In the genomic region with DNA sequence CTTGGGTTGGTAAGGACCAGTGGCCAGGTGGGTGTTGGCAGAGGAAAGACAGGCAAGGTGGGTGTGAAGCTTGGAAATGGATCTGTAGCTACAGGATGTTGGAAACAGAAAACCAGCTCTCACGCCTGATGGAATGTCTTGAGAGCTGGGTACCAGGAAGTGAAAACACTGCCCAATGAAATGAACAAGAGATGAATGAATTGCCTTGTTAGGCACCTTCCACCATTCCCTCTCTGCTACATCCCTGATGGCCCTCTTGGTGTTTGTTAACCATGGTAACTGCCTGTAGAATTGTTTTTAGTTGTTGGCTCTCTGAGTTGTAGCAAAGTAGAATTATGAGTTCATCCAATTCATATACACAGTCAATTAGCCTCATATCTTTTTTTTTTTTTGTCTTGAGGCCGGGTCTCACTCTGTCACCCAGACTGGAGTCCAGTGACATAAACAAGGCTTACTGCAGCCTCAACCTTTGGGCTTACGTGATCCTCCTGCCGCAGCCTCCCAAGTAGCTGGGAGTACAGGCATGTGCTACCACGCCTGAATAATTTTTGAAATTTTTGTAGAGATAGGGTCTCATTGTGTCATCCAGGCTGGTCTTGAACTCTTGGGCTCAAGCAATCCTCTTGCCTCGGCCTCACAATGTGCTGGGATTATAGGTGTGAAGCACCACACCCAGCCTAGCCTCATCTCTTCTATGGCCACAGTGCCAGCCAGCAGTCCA, we compare ENCODE assay signal across 17 cellular contexts. TPM values are rescaled to one million over a fixed set of nuclear protein-coding genes. Genes with fewer than 3 reads are reported as not detected.
DNase-seq lines count a peak whose midpoint lies in the region; ATAC-seq and TF ChIP-seq lines count a peak whose summit lies in the region.
"Had no signal": no experiment of that assay in that cellular context is flagged by ENCODE, and none has a peak within 500 bp of the region (broad histone marks: within the 10 kb centered on the region; RNA-seq: fewer than 3 reads in every experiment).

No MANE protein-coding gene starts in this region.

- intact Hi-C loops in CD4-positive, alpha-beta memory T cell (cut with micrococcal nuclease), result no loop called here

- no peak for TF ChIP-seq POLR2A in gastroesophageal sphincter (IDR thresholded peaks at IDR 0.05)

- H3K27me3 ChIP-seq in CD4-positive, alpha-beta memory T cell (ENCODE audit: insufficient read depth, low read length), result no peaks in the 10 kb centered on the region
- no peaks in the 10 kb centered on the region for H3K27me3 ChIP-seq in gastroesophageal sphincter
- H3K27me3 ChIP-seq: Peyer's patch had no signal

- CTCF ChIA-PET in CD4-positive, alpha-beta memory T cell (lab: Charles Lee; ENCODE audit: partially characterized antibody), result interaction anchor here (1.4 to 2.6 kb wide), 2 partner anchors 12 to 54 kb away, joined by 3 to 11 read pairs; no protein-coding TSS in a partner anchor

- H3K27me3 Mint-ChIP-seq in CD4-positive, alpha-beta memory T cell, result no peaks in the 10 kb centered on the region
- H3K27me3 Mint-ChIP-seq in IgD-negative memory B cell (no peaks in the 10 kb centered on the region), endothelial cell (ENCODE audit: unreplicated experiment) (peaks cover 9% of the 10 kb centered on the region)

- 55 to 80% methylated on average over 3 to 5 of the region's 6 CpGs for WGBS in gastroesophageal sphincter (ENCODE audit: low coverage in 1 of 2), 2 donors

- H3K4me3 ChIP-seq in CD4-positive, alpha-beta memory T cell (ENCODE audit: low read length in 2 of 2), result no peak overlapping the region
- no peak overlapping the region for H3K4me3 ChIP-seq in gastroesophageal sphincter
- H3K4me3 ChIP-seq: HAP-1, Peyer's patch had no signal

- POLR2A ChIA-PET in CD4-positive, alpha-beta memory T cell (lab: Charles Lee; ENCODE audit: partially characterized antibody), result no interaction called here

- DNase-seq in CD4-positive, alpha-beta memory T cell, result no peak
- DNase-seq in endothelial cell (ENCODE audit: low spot score), result no peak
- DNase-seq in NCI-H1092 treated with DMSO at 0.1 percent for 48 hours (lab: John Stamatoyannopoulos, UW), result no peak
- DNase-seq in D341Med (ENCODE audit: low spot score), result no peak
- DNase-seq in amygdala (lab: John Stamatoyannopoulos, UW), result no peak
- DNase-seq: hippocampal formation, NCI-H1105, NCI-H510A treated with DMSO at 0.1 percent for 48 hours, nucleus accumbens, Peyer's patch, T-helper 1 cell had no signal

- H3K36me3 ChIP-seq in CD4-positive, alpha-beta memory T cell (ENCODE audit: insufficient read depth, low read length), result no peaks in the 10 kb centered on the region
- H3K36me3 ChIP-seq in gastroesophageal sphincter, result no peaks in the 10 kb centered on the region
- H3K36me3 ChIP-seq: HAP-1 had no signal

- H3K27ac Mint-ChIP-seq in CD4-positive, alpha-beta memory T cell, result peak overlapping the region; percentile 10 to 87 (median 35)
- peak overlapping the region in 2 of 3 donors; percentile 64 to 76 for H3K27ac Mint-ChIP-seq in IgD-negative memory B cell
- peak overlapping the region; percentile 57 for H3K27ac Mint-ChIP-seq in endothelial cell (ENCODE audit: unreplicated experiment)

- TF ChIP-seq EP300 in gastroesophageal sphincter (IDR thresholded peaks at IDR 0.05), result no peak

- H3K27ac ChIP-seq in 22Rv1 (peak overlapping the region; percentile 99), gastroesophageal sphincter (no peak overlapping the region)
- no peak overlapping the region for H3K27ac ChIP-seq in CD4-positive, alpha-beta memory T cell (ENCODE audit: low read depth, low read length)
- H3K27ac ChIP-seq: C4-2B, Peyer's patch had no signal

- peak overlapping the region in 7 of 8 donors; percentile 3 to 72 (median 38) for H3K4me3 Mint-ChIP-seq in CD4-positive, alpha-beta memory T cell
- H3K4me3 Mint-ChIP-seq in IgD-negative memory B cell, result peak overlapping the region in 2 of 4 donors; percentile 12 to 51
- no peak overlapping the region for H3K4me3 Mint-ChIP-seq in endothelial cell (ENCODE audit: unreplicated experiment)

- no peaks in the 10 kb centered on the region for H3K9me3 Mint-ChIP-seq in CD4-positive, alpha-beta memory T cell
- H3K9me3 Mint-ChIP-seq in IgD-negative memory B cell (no peaks in the 10 kb centered on the region), endothelial cell (ENCODE audit: unreplicated experiment) (no peaks in the 10 kb centered on the region)

- H3K4me1 Mint-ChIP-seq in CD4-positive, alpha-beta memory T cell, result peaks cover 43 to 79% (median 60%) of the 10 kb centered on the region in 4 donors
- H3K4me1 Mint-ChIP-seq in IgD-negative memory B cell (peaks cover 29 to 38% (median 35%) of the 10 kb centered on the region in 3 donors), endothelial cell (ENCODE audit: unreplicated experiment) (peaks cover 12% of the 10 kb centered on the region)

- H3K9me3 ChIP-seq in CD4-positive, alpha-beta memory T cell (ENCODE audit: control insufficient read depth in 1 of 2, low read length in 2 of 2), result no peaks in the 10 kb centered on the region
- no peaks in the 10 kb centered on the region for H3K9me3 ChIP-seq in gastroesophageal sphincter
- H3K9me3 ChIP-seq: HAP-1, Peyer's patch had no signal

- ATAC-seq in gastroesophageal sphincter, result no peak
- ATAC-seq: esophagus mucosa had no signal

- no peak for TF ChIP-seq CTCF in 22Rv1 (IDR thresholded peaks at IDR 0.05)
- no peak for TF ChIP-seq CTCF in endothelial cell (IDR thresholded peaks at IDR 0.05; ENCODE audit: unreplicated experiment)
- no peak for TF ChIP-seq CTCF in gastroesophageal sphincter (IDR thresholded peaks at IDR 0.05)

- peaks cover 5 to 19% of the 10 kb centered on the region in 2 donors for H3K36me3 Mint-ChIP-seq in CD4-positive, alpha-beta memory T cell
- H3K36me3 Mint-ChIP-seq in IgD-negative memory B cell (peaks cover 2% of the 10 kb centered on the region), endothelial cell (ENCODE audit: low read depth, unreplicated experiment) (no peaks in the 10 kb centered on the region)

- peaks cover 84% of the 10 kb centered on the region for H3K4me1 ChIP-seq in CD4-positive, alpha-beta memory T cell (ENCODE audit: insufficient read depth, low read length)
- H3K4me1 ChIP-seq in gastroesophageal sphincter, result peaks cover 0 to 82% (median 18%) of the 10 kb centered on the region in 3 donors
- H3K4me1 ChIP-seq: HAP-1 had no signal

RNA-seq across cellular contexts. Expression of gene KCMF1, which starts 9.5 kb away (rescaled TPM):
- 10 to 100 TPM; 59.8 to 62.7 TPM for total RNA-seq in CD4-positive, alpha-beta memory T cell
- polyA plus RNA-seq in CD4-positive, alpha-beta memory T cell, result 10 to 100 TPM; 25.8 to 34.6 TPM
- 17.6 TPM for polyA plus RNA-seq in IgD-negative memory B cell
- total RNA-seq in endothelial cell (ENCODE audit: unreplicated experiment) (84.6 TPM), gastroesophageal sphincter (10 to 100 TPM; 39.4 to 79.1 (median 68.1) TPM)
